ENCODE assay signal across 11 cellular contexts in genomic region chr11:62443390-62444201, GRCh38. TPM values are rescaled to one million over a fixed set of nuclear protein-coding genes. Genes with fewer than 3 reads are reported as not detected.
DNase-seq lines count a peak whose midpoint lies in the region; ATAC-seq and TF ChIP-seq lines count a peak whose summit lies in the region.
"Had no signal": no experiment of that assay in that cellular context is flagged by ENCODE, and none has a peak within 500 bp of the region (broad histone marks: within the 10 kb centered on the region; RNA-seq: fewer than 3 reads in every experiment).

No MANE protein-coding gene starts in this region.

- DNase-seq in activated CD4-positive, alpha-beta T cell treated with anti-CD3 and anti-CD28 coated beads, Interleukin-2, amount 10 ng/mL, durations not matched to agents 24 days and 14 days = no peak
- no peak for DNase-seq in activated CD4-positive, alpha-beta T cell treated with anti-CD3 and anti-CD28 coated beads, Interleukin-2, amount 50 U/mL, for 1 hour
- DNase-seq in ascending aorta (ENCODE audit: low spot score in 2 of 2) (peak in 1 of 2 donors; percentile 84), lower lobe of right lung (no peak), NCI-H1930 (lab: John Stamatoyannopoulos, UW) (no peak)
- DNase-seq: kidney glomerular epithelial cell had no signal

- H3K9me3 Mint-ChIP-seq in activated CD4-positive, alpha-beta T cell treated with anti-CD3 and anti-CD28 coated beads, Interleukin-2, amount 10 ng/mL, durations not matched to agents 24 days and 14 days = no peaks in the 10 kb centered on the region

- peaks cover 19% of the 10 kb centered on the region for H3K27me3 Mint-ChIP-seq in activated CD4-positive, alpha-beta T cell treated with anti-CD3 and anti-CD28 coated beads, Interleukin-2, amount 10 ng/mL, durations not matched to agents 24 days and 14 days

- H3K4me3 Mint-ChIP-seq in activated CD4-positive, alpha-beta T cell treated with anti-CD3 and anti-CD28 coated beads, Interleukin-2, amount 10 ng/mL, durations not matched to agents 24 days and 14 days = peak overlapping the region; percentile 73

- 90% methylated on average over 17 of the region's 17 CpGs for WGBS in thymus

- no peaks in the 10 kb centered on the region for H3K27me3 ChIP-seq in ascending aorta
- H3K27me3 ChIP-seq in lower lobe of right lung (ENCODE audit: low read depth) = no peaks in the 10 kb centered on the region
- no peaks in the 10 kb centered on the region for H3K27me3 ChIP-seq in thymus (ENCODE audit: control insufficient read depth, insufficient read depth)

- peak overlapping the region; percentile 48 to 60 for H3K4me3 ChIP-seq in ascending aorta
- H3K4me3 ChIP-seq in lower lobe of right lung = peak overlapping the region; percentile 49
- H3K4me3 ChIP-seq in thymus (ENCODE audit: low read length) = no peak overlapping the region
- H3K4me3 ChIP-seq: HAP-1 had no signal

- TF ChIP-seq CTCF in ascending aorta (IDR thresholded peaks at IDR 0.05) (no peak), lower lobe of right lung (IDR thresholded peaks at IDR 0.05) (no peak)

- ATAC-seq in lower lobe of right lung = peak; percentile 52 to 71
- ATAC-seq in GM18858 (IDR thresholded peaks at IDR 0.05; ENCODE audit: unreplicated experiment) = no peak
- ATAC-seq in GM19035 (IDR thresholded peaks at IDR 0.05; ENCODE audit: unreplicated experiment) = no peak

- no peak overlapping the region for H3K27ac Mint-ChIP-seq in activated CD4-positive, alpha-beta T cell treated with anti-CD3 and anti-CD28 coated beads, Interleukin-2, amount 10 ng/mL, durations not matched to agents 24 days and 14 days

- H3K9me3 ChIP-seq in ascending aorta = no peaks in the 10 kb centered on the region
- no peaks in the 10 kb centered on the region for H3K9me3 ChIP-seq in lower lobe of right lung
- H3K9me3 ChIP-seq in thymus (ENCODE audit: control insufficient read depth) = no peaks in the 10 kb centered on the region
- H3K9me3 ChIP-seq: HAP-1 had no signal

- peaks cover 9% of the 10 kb centered on the region for H3K4me1 Mint-ChIP-seq in activated CD4-positive, alpha-beta T cell treated with anti-CD3 and anti-CD28 coated beads, Interleukin-2, amount 10 ng/mL, durations not matched to agents 24 days and 14 days

- no peaks in the 10 kb centered on the region for H3K36me3 ChIP-seq in ascending aorta
- no peaks in the 10 kb centered on the region for H3K36me3 ChIP-seq in lower lobe of right lung
- no peaks in the 10 kb centered on the region for H3K36me3 ChIP-seq in thymus (ENCODE audit: control insufficient read depth, insufficient read depth)
- H3K36me3 ChIP-seq: HAP-1 had no signal

- no peaks in the 10 kb centered on the region for H3K36me3 Mint-ChIP-seq in activated CD4-positive, alpha-beta T cell treated with anti-CD3 and anti-CD28 coated beads, Interleukin-2, amount 10 ng/mL, durations not matched to agents 24 days and 14 days (ENCODE audit: low read depth)

- H3K27ac ChIP-seq in ascending aorta = peak overlapping the region; percentile 88 to 98
- H3K27ac ChIP-seq in lower lobe of right lung = peak overlapping the region; percentile 93
- H3K27ac ChIP-seq in thymus (ENCODE audit: low read depth) = peak overlapping the region; percentile 25

- intact Hi-C loops in activated CD4-positive, alpha-beta T cell treated with anti-CD3 and anti-CD28 coated beads, Interleukin-2, amount 10 ng/mL, durations not matched to agents 24 days and 14 days (cut with micrococcal nuclease) = no loop called here
- intact Hi-C loops in ascending aorta (cut with DNase I) (loop anchor here (2.0 to 5.0 kb wide), 2 partner anchors 64 to 101 kb away; no protein-coding TSS in a partner anchor), lower lobe of right lung (cut with DNase I) (no loop called here)

- H3K4me1 ChIP-seq in ascending aorta (peaks cover 8 to 39% of the 10 kb centered on the region in 2 donors), lower lobe of right lung (peaks cover 51% of the 10 kb centered on the region), thymus (ENCODE audit: control insufficient read depth, insufficient read depth, low read length) (no peaks in the 10 kb centered on the region)
- H3K4me1 ChIP-seq: HAP-1 had no signal

RNA-seq across cellular contexts. Expression of gene SCGB1A1, which starts 24.8 kb away (rescaled TPM):
- total RNA-seq in activated CD4-positive, alpha-beta T cell treated with anti-CD3 and anti-CD28 coated beads, Interleukin-2, amount 10 ng/mL, durations not matched to agents 24 days and 14 days = not detected in 2 replicates
- total RNA-seq in ascending aorta (not detected), lower lobe of right lung (3,364 TPM)
- polyA plus RNA-seq in thymus = 27.2 TPM
- total RNA-seq: subcutaneous adipose tissue had no signal

Comparison
In these comparisons a context has a peak if more than half of its experiments do, and no peak if none do; other contexts are left out.
1. H3K27ac ChIP-seq: peak in every context shown above with its lines; median percentile 93 in ascending aorta; 93 in lower lobe of right lung; 25 in thymus.
2. ATAC-seq: peak in lower lobe of right lung (2 of 2); none in GM18858 (single experiment) and GM19035 (single experiment).
3. RNA of gene SCGB1A1, which starts 24.8 kb away (total RNA-seq): 3,364 TPM in lower lobe of right lung (single experiment); not detected in activated CD4-positive, alpha-beta T cell treated with anti-CD3 and anti-CD28 coated beads, Interleukin-2, amount 10 ng/mL, durations not matched to agents 24 days and 14 days and not detected in ascending aorta (single experiment); every median in the first group is over 1,000 times any median in the second.